ENCODE assay signal across 16 cellular contexts in the genomic region with DNA sequence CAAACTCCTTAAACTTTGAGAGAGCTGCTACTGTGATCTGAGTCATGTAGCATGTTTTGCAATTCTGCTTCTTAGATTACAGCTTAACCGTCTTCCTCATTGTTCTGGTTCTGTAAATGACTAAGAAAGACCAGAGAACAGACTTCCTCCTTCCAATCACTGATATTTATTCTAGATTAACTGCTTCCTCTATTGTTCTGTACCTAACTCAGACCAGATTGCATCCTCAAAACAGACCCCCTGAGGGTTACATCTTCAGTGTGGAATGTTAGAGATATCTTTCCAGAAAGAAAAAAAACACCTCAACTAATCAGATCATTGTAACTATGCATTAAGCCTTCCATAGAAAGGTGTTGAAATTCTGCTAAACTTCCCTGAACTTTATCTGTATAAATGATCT. TPM values are rescaled to one million over a fixed set of nuclear protein-coding genes. Genes with fewer than 3 reads are reported as not detected.
DNase-seq lines count a peak whose midpoint lies in the region; ATAC-seq and TF ChIP-seq lines count a peak whose summit lies in the region.
"Had no signal": no experiment of that assay in that cellular context is flagged by ENCODE, and none has a peak within 500 bp of the region (broad histone marks: within the 10 kb centered on the region; RNA-seq: fewer than 3 reads in every experiment).

No MANE protein-coding gene starts in this region.

- H3K4me3 ChIP-seq in AG10803 (ENCODE audit: low read length) (no peak overlapping the region), brain microvascular endothelial cell (ENCODE audit: low read depth, low read length) (no peak overlapping the region)
- H3K4me3 ChIP-seq: left ventricle myocardium inferior had no signal

- no peaks in the 10 kb centered on the region for H3K27me3 ChIP-seq in brain microvascular endothelial cell (replicated peaks)

- H3K4me3 Mint-ChIP-seq in activated T-helper 2 cell treated with anti-CD3 and anti-CD28 coated beads, Interferon-gamma antibody, Interleukin-2, Interleukin-4, amounts not matched to agents 10 μg/mL and 5 μg/mL and 100 μg/mL, durations not matched to agents 14 hours and 24 hours and 36 hours (ENCODE audit: low read depth): no peak overlapping the region
- H3K4me3 Mint-ChIP-seq: central memory CD8-positive, alpha-beta T cell had no signal

- H3K27me3 Mint-ChIP-seq in activated T-helper 2 cell treated with anti-CD3 and anti-CD28 coated beads, Interferon-gamma antibody, Interleukin-2, Interleukin-4, amounts not matched to agents 10 μg/mL and 5 μg/mL and 100 μg/mL, durations not matched to agents 14 hours and 24 hours and 36 hours (ENCODE audit: low read depth): no peaks in the 10 kb centered on the region

- in situ Hi-C loops in brain microvascular endothelial cell (cut with HindIII; ENCODE audit: low pct_ligation_motif_present, low sequenced_read_pairs): no loop called here

- no peak overlapping the region for H3K27ac Mint-ChIP-seq in activated T-helper 2 cell treated with anti-CD3 and anti-CD28 coated beads, Interferon-gamma antibody, Interleukin-2, Interleukin-4, amounts not matched to agents 10 μg/mL and 5 μg/mL and 100 μg/mL, durations not matched to agents 14 hours and 24 hours and 36 hours

- no peaks in the 10 kb centered on the region for H3K36me3 ChIP-seq in brain microvascular endothelial cell (replicated peaks)
- H3K36me3 ChIP-seq: left ventricle myocardium inferior had no signal

- peaks cover 17% of the 10 kb centered on the region for H3K9me3 Mint-ChIP-seq in activated T-helper 2 cell treated with anti-CD3 and anti-CD28 coated beads, Interferon-gamma antibody, Interleukin-2, Interleukin-4, amounts not matched to agents 10 μg/mL and 5 μg/mL and 100 μg/mL, durations not matched to agents 14 hours and 24 hours and 36 hours

- H3K27ac ChIP-seq in brain microvascular endothelial cell: no peak overlapping the region
- H3K27ac ChIP-seq in caudate nucleus (ENCODE audit: low read depth, low read length): no peak overlapping the region
- H3K27ac ChIP-seq: left ventricle myocardium inferior, RWPE1 had no signal

- DNase-seq in AG10803 (ENCODE audit: low read depth) (peak; percentile 28), LHCN-M2 (ENCODE audit: low read depth) (peak; percentile 90), brain microvascular endothelial cell (peak; percentile 24), medulla oblongata (ENCODE audit: extremely low spot score) (peak; percentile 38), caudate nucleus (lab: John Stamatoyannopoulos, UW) (no peak)
- no peak for DNase-seq in activated T-helper 2 cell treated with anti-CD3 and anti-CD28 coated beads, Interferon-gamma antibody, Interleukin-2, Interleukin-4, amounts not matched to agents 10 μg/mL and 5 μg/mL and 100 μg/mL, durations not matched to agents 14 hours and 24 hours and 36 hours (ENCODE audit: low spot score)
- no peak for DNase-seq in activated naive CD4-positive, alpha-beta T cell treated with anti-CD3 and anti-CD28 coated beads, Interleukin-2, amount 50 U/mL, for 16 hours
- DNase-seq: activated CD4-positive, CD25-positive, alpha-beta regulatory T cell treated with anti-CD3 and anti-CD28 coated beads, Interleukin-2, amount 50 U/mL, for 72 hours; C1 segment of cervical spinal cord; left ventricle myocardium inferior; posterior cingulate gyrus; stimulated activated CD4-positive, alpha-beta T cell treated with anti-CD3 and anti-CD28 coated beads, Interleukin-4, amount 100 ng/mL, for 4 hours had no signal

- no peak for TF ChIP-seq CTCF in AG10803 (conservative IDR thresholded peaks at IDR 0.05; ENCODE audit: low read length)
- TF ChIP-seq CTCF in brain microvascular endothelial cell (IDR thresholded peaks at IDR 0.05; ENCODE audit: low read depth, low read length, missing control alignments): no peak

- H3K36me3 Mint-ChIP-seq in activated T-helper 2 cell treated with anti-CD3 and anti-CD28 coated beads, Interferon-gamma antibody, Interleukin-2, Interleukin-4, amounts not matched to agents 10 μg/mL and 5 μg/mL and 100 μg/mL, durations not matched to agents 14 hours and 24 hours and 36 hours (ENCODE audit: low read depth): no peaks in the 10 kb centered on the region

- intact Hi-C loops in activated T-helper 2 cell treated with anti-CD3 and anti-CD28 coated beads, Interferon-gamma antibody, Interleukin-2, Interleukin-4, amounts not matched to agents 10 μg/mL and 5 μg/mL and 100 μg/mL, durations not matched to agents 14 hours and 24 hours and 36 hours (cut with micrococcal nuclease): no loop called here

- no peak for ATAC-seq in HG03439 (IDR thresholded peaks at IDR 0.05; ENCODE audit: unreplicated experiment)

- peaks cover 2% of the 10 kb centered on the region for H3K4me1 Mint-ChIP-seq in activated T-helper 2 cell treated with anti-CD3 and anti-CD28 coated beads, Interferon-gamma antibody, Interleukin-2, Interleukin-4, amounts not matched to agents 10 μg/mL and 5 μg/mL and 100 μg/mL, durations not matched to agents 14 hours and 24 hours and 36 hours (ENCODE audit: low read depth)
- H3K4me1 Mint-ChIP-seq: central memory CD8-positive, alpha-beta T cell had no signal

RNA-seq across cellular contexts. Expression of a gene that starts 5.7 kb away (rescaled TPM):
- total RNA-seq in LHCN-M2 (2014; rRNA removed): 0.69 TPM in 1 of 2 replicates, not detected in the other
- polyA plus RNA-seq in LHCN-M2 (2012): 0.46 TPM
- total RNA-seq in activated T-helper 2 cell treated with anti-CD3 and anti-CD28 coated beads, Interferon-gamma antibody, Interleukin-2, Interleukin-4, amounts not matched to agents 10 μg/mL and 5 μg/mL and 100 μg/mL, durations not matched to agents 14 hours and 24 hours and 36 hours: not detected in 2 replicates
- total RNA-seq: left ventricle myocardium inferior, subcutaneous adipose tissue had no signal

RNA-seq across cellular contexts. Expression of a gene that starts 57.1 kb away (rescaled TPM):
- not detected in 2 replicates for total RNA-seq in LHCN-M2 (2014; rRNA removed)
- polyA plus RNA-seq in LHCN-M2 (2012): not detected
- total RNA-seq in activated T-helper 2 cell treated with anti-CD3 and anti-CD28 coated beads, Interferon-gamma antibody, Interleukin-2, Interleukin-4, amounts not matched to agents 10 μg/mL and 5 μg/mL and 100 μg/mL, durations not matched to agents 14 hours and 24 hours and 36 hours: not detected in 2 replicates
- total RNA-seq: left ventricle myocardium inferior, subcutaneous adipose tissue had no signal

Comparison
In these comparisons a context has a peak if more than half of its experiments do, and no peak if none do; other contexts are left out.
1. DNase-seq: peak in AG10803 (single experiment), LHCN-M2 (single experiment), brain microvascular endothelial cell (single experiment) and medulla oblongata (single experiment); none in activated T-helper 2 cell treated with anti-CD3 and anti-CD28 coated beads, Interferon-gamma antibody, Interleukin-2, Interleukin-4, amounts not matched to agents 10 μg/mL and 5 μg/mL and 100 μg/mL, durations not matched to agents 14 hours and 24 hours and 36 hours (single experiment), activated naive CD4-positive, alpha-beta T cell treated with anti-CD3 and anti-CD28 coated beads, Interleukin-2, amount 50 U/mL, for 16 hours (single experiment) and caudate nucleus (0 of 61).